Comparison of ENCODE assay signal across 1 cellular context in genomic region chr1:161018631-161018930, GRCh38.
TF ChIP-seq lines count a peak whose summit lies in the region.

No MANE protein-coding gene starts in this region.

TF ChIP-seq in H1, 55 proteins besides CTCF, POLR2A, EP300 and RAD21:
- TF ChIP-seq RXRA (IDR thresholded peaks at IDR 0.05; ENCODE audit: insufficient read depth, low read depth, low read length), result no peak
- TF ChIP-seq MAFK (IDR thresholded peaks at IDR 0.05; ENCODE audit: low read depth, low read length), result no peak
